Comparison of ENCODE assay signal across 14 cellular contexts in genomic region chr15:64112904-64113303, GRCh38. TPM values are rescaled to one million over a fixed set of nuclear protein-coding genes. Genes with fewer than 3 reads are reported as not detected.
DNase-seq lines count a peak whose midpoint lies in the region; ATAC-seq lines count a peak whose summit lies in the region.
"Had no signal": no experiment of that assay in that cellular context is flagged by ENCODE, and none has a peak within 500 bp of the region (broad histone marks: within the 10 kb centered on the region; RNA-seq: fewer than 3 reads in every experiment).

No MANE protein-coding gene starts in this region.

- POLR2A ChIA-PET in activated CD4-positive, alpha-beta T cell treated with anti-CD3 and anti-CD28 coated beads for 36 hours (lab: Charles Lee): interaction anchor here (0.6 to 0.8 kb wide), 2 partner anchors 19 to 395 kb away, joined by 3 to 5 read pairs; partner anchors contain the start of gene CIAO2A

- H3K4me3 ChIP-seq in H7 (ENCODE audit: insufficient read depth, low read depth, low read length): no peak overlapping the region
- H3K4me3 ChIP-seq: Peyer's patch, right atrium auricular region had no signal

- no peaks in the 10 kb centered on the region for H3K9me3 Mint-ChIP-seq in activated CD4-positive, alpha-beta T cell treated with anti-CD3 and anti-CD28 coated beads for 36 hours (ENCODE audit: low read depth)
- no peaks in the 10 kb centered on the region for H3K9me3 Mint-ChIP-seq in stimulated activated naive B cell treated with anti-CD40 and anti-IgM and Interleukin-4, amounts not matched to agents 10 μg/mL and 1 μg/mL and 100 μg/mL, for 72 hours

- CTCF ChIA-PET in activated CD4-positive, alpha-beta T cell treated with anti-CD3 and anti-CD28 coated beads for 36 hours (lab: Charles Lee): interaction anchor here (1.0 kb wide), 1 partner anchor 34 kb away, joined by 3 read pairs; no protein-coding TSS in a partner anchor

- H3K4me3 Mint-ChIP-seq in activated CD4-positive, alpha-beta T cell treated with anti-CD3 and anti-CD28 coated beads for 36 hours: no peak overlapping the region
- H3K4me3 Mint-ChIP-seq in stimulated activated naive B cell treated with anti-CD40 and anti-IgM and Interleukin-4, amounts not matched to agents 10 μg/mL and 1 μg/mL and 100 μg/mL, for 72 hours: no peak overlapping the region

- intact Hi-C loops in activated CD4-positive, alpha-beta T cell treated with anti-CD3 and anti-CD28 coated beads for 36 hours (cut with DNase I, micrococcal nuclease): no loop called here

- no peaks in the 10 kb centered on the region for H3K27me3 Mint-ChIP-seq in activated CD4-positive, alpha-beta T cell treated with anti-CD3 and anti-CD28 coated beads for 36 hours
- H3K27me3 Mint-ChIP-seq in stimulated activated naive B cell treated with anti-CD40 and anti-IgM and Interleukin-4, amounts not matched to agents 10 μg/mL and 1 μg/mL and 100 μg/mL, for 72 hours: no peaks in the 10 kb centered on the region

- peaks cover 30% of the 10 kb centered on the region for H3K4me1 Mint-ChIP-seq in activated CD4-positive, alpha-beta T cell treated with anti-CD3 and anti-CD28 coated beads for 36 hours
- peaks cover 29 to 56% of the 10 kb centered on the region in 2 donors for H3K4me1 Mint-ChIP-seq in stimulated activated naive B cell treated with anti-CD40 and anti-IgM and Interleukin-4, amounts not matched to agents 10 μg/mL and 1 μg/mL and 100 μg/mL, for 72 hours

- peaks cover 37% of the 10 kb centered on the region for H3K36me3 Mint-ChIP-seq in activated CD4-positive, alpha-beta T cell treated with anti-CD3 and anti-CD28 coated beads for 36 hours (ENCODE audit: low read depth)
- H3K36me3 Mint-ChIP-seq in stimulated activated naive B cell treated with anti-CD40 and anti-IgM and Interleukin-4, amounts not matched to agents 10 μg/mL and 1 μg/mL and 100 μg/mL, for 72 hours: peaks cover 28 to 39% of the 10 kb centered on the region in 2 donors

- H3K27me3 ChIP-seq in H7 (ENCODE audit: control insufficient read depth, insufficient read depth, low read length): no peaks in the 10 kb centered on the region
- H3K27me3 ChIP-seq: Peyer's patch, right atrium auricular region had no signal

- H3K36me3 ChIP-seq in H7 (replicated peaks; ENCODE audit: control insufficient read depth, insufficient read depth, low read length): no peaks in the 10 kb centered on the region

- no peak for DNase-seq in activated CD4-positive, alpha-beta T cell treated with anti-CD3 and anti-CD28 coated beads for 36 hours
- DNase-seq in activated CD4-positive, alpha-beta T cell treated with anti-CD3 and anti-CD28 coated beads, Interleukin-2, amount 50 U/mL, for 4 hours: no peak
- DNase-seq in SIG-M5 (lab: John Stamatoyannopoulos, UW): peak; percentile 39
- peak; percentile 46 for DNase-seq in fibroblast of peridontal ligament (ENCODE audit: extremely low read depth)
- DNase-seq in stimulated activated naive B cell treated with anti-CD40 and anti-IgM and Interleukin-4, amounts not matched to agents 10 μg/mL and 1 μg/mL and 100 μg/mL, for 72 hours: no peak
- no peak for DNase-seq in H7
- DNase-seq in NCI-H1105 (lab: John Stamatoyannopoulos, UW): no peak
- DNase-seq in activated effector memory CD4-positive, alpha-beta T cell treated with Interleukin-2 at 50 U/mL for 16 hours: no peak
- DNase-seq: 8988T; activated CD4-positive, alpha-beta T cell treated with anti-CD3 and anti-CD28 coated beads for 48 hours; HCEC 1CT; NCI-H1436; Peyer's patch had no signal

- H3K27ac Mint-ChIP-seq in activated CD4-positive, alpha-beta T cell treated with anti-CD3 and anti-CD28 coated beads for 36 hours: peak overlapping the region; percentile 73
- peak overlapping the region; percentile 65 for H3K27ac Mint-ChIP-seq in stimulated activated naive B cell treated with anti-CD40 and anti-IgM and Interleukin-4, amounts not matched to agents 10 μg/mL and 1 μg/mL and 100 μg/mL, for 72 hours

- ATAC-seq in activated CD4-positive, alpha-beta T cell treated with anti-CD3 and anti-CD28 coated beads for 36 hours: peak; percentile 90
- ATAC-seq in stimulated activated naive B cell treated with anti-CD40 and anti-IgM and Interleukin-4, amounts not matched to agents 10 μg/mL and 1 μg/mL and 100 μg/mL, for 72 hours (replicated peaks): peak in 1 of 2 donors; percentile 30

RNA-seq across cellular contexts. Expression of gene SNX1, which starts 17.1 kb away (rescaled TPM):
- 100 to 1,000 TPM in 1 of 2 experiments, 10 to 100 TPM in 1; 92.2 to 108 TPM for total RNA-seq in activated CD4-positive, alpha-beta T cell treated with anti-CD3 and anti-CD28 coated beads for 36 hours
- 19.1 and 19.4 TPM in 2 replicates for total RNA-seq in H7 (2014; rRNA removed; shearing (Covaris generic))

RNA-seq across cellular contexts. Expression of gene CIAO2A, which starts 19.3 kb away (rescaled TPM):
- total RNA-seq in activated CD4-positive, alpha-beta T cell treated with anti-CD3 and anti-CD28 coated beads for 36 hours: 100 to 1,000 TPM in 1 of 2 experiments, 10 to 100 TPM in 1; 95.5 to 111 TPM
- 105 and 120 TPM in 2 replicates for total RNA-seq in H7 (2014; rRNA removed; shearing (Covaris generic))

RNA-seq across cellular contexts. Expression of gene SNX22, which starts 38.6 kb away (rescaled TPM):
- total RNA-seq in activated CD4-positive, alpha-beta T cell treated with anti-CD3 and anti-CD28 coated beads for 36 hours: under 1 TPM; 0.59 to 0.79 TPM
- total RNA-seq in H7 (2014; rRNA removed; shearing (Covaris generic)): 1.7 and 2.1 TPM in 2 replicates

RNA-seq across cellular contexts. Expression of gene PPIB, which starts 49.9 kb away (rescaled TPM):
- total RNA-seq in activated CD4-positive, alpha-beta T cell treated with anti-CD3 and anti-CD28 coated beads for 36 hours: 100 to 1,000 TPM; 221 to 233 TPM
- 293 and 356 TPM in 2 replicates for total RNA-seq in H7 (2014; rRNA removed; shearing (Covaris generic))

Comparison
In these comparisons a context has a peak if more than half of its experiments do, and no peak if none do; other contexts are left out.
1. DNase-seq: peak in SIG-M5 (single experiment) and fibroblast of peridontal ligament (single experiment); none in activated CD4-positive, alpha-beta T cell treated with anti-CD3 and anti-CD28 coated beads for 36 hours (single experiment), activated CD4-positive, alpha-beta T cell treated with anti-CD3 and anti-CD28 coated beads, Interleukin-2, amount 50 U/mL, for 4 hours (0 of 2), stimulated activated naive B cell treated with anti-CD40 and anti-IgM and Interleukin-4, amounts not matched to agents 10 μg/mL and 1 μg/mL and 100 μg/mL, for 72 hours (single experiment), H7 (single experiment), NCI-H1105 (single experiment) and activated effector memory CD4-positive, alpha-beta T cell treated with Interleukin-2 at 50 U/mL for 16 hours (single experiment).